12 cellular contexts compared by ENCODE assay signal in genomic region chr16:27725271-27726010, GRCh38.
"Had no signal": no experiment of that assay in that cellular context is flagged by ENCODE, and none has a peak within 500 bp of the region (broad histone marks: within the 10 kb centered on the region; RNA-seq: fewer than 3 reads in every experiment).

No MANE protein-coding gene starts in this region.

- H3K36me3 ChIP-seq: gastrocnemius medialis, pancreas, transverse colon had no signal

- H3K4me1 ChIP-seq: pancreas had no signal

- H3K9me3 ChIP-seq: gastrocnemius medialis, pancreas, stomach, transverse colon had no signal

- H3K27me3 ChIP-seq: gastrocnemius medialis, pancreas, stomach, transverse colon had no signal

- H3K27ac ChIP-seq: epithelial cell of prostate, gastrocnemius medialis, pancreas had no signal

- DNase-seq: activated CD8-positive, alpha-beta memory T cell treated with anti-CD3 and anti-CD28 coated beads, Interleukin-2, amount 50 U/mL, for 48 hours; activated CD8-positive, alpha-beta T cell treated with anti-CD3 and anti-CD28 coated beads for 36 hours; activated naive CD8-positive, alpha-beta T cell treated with anti-CD3 and anti-CD28 coated beads, Interleukin-2, amount 50 U/mL, for 24 hours; effector memory CD8-positive, alpha-beta T cell; gastrocnemius medialis; islet precursor cell; left ventricle myocardium superior; retina; stomach; transverse colon had no signal

- H3K4me3 ChIP-seq: gastrocnemius medialis, pancreas, stomach, transverse colon had no signal

- ATAC-seq: activated CD8-positive, alpha-beta T cell treated with anti-CD3 and anti-CD28 coated beads for 36 hours; activated naive CD8-positive, alpha-beta T cell treated with anti-CD3 and anti-CD28 coated beads, Interleukin-2, amount 50 U/mL, for 24 hours; effector memory CD8-positive, alpha-beta T cell; gastrocnemius medialis; left ventricle myocardium superior had no signal
